13 cellular contexts compared by ENCODE assay signal in the genomic region with DNA sequence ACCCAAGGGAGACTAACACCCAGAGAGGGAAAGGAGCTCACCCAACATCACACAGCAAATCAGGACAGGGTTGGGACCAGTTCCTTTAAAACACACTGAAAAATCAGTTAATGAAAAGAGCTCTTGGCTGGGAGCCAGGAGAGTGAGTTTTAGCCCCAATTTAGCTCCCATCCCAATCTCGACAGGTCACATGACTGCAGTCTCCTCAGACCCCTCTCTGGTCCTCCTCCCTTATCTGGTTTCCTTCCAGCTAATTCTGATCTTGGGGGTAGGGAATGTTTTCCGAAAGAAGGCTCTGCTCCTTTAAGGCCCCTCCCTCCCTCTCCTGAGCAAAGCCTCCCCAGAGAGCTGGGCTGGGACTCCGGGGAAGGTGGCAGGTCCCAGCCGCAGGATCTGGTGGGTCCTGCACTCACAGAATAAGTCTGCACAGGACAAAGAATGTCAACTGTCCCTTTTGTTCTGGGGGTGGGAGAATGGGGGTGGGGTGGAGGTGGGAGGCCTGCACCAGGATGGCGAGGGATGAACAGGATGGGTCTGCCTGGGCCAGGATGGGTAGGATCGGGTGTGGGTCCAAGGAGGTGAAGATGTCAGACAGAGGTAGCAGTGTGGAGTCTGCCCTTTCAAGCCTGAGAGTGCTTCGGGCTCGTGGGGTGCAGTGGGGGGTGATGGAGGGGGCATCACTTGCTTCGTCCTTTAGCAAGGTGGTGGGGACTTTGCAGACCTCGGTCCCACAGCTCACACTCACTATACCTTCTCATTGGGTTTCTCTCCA. TPM values are rescaled to one million over a fixed set of nuclear protein-coding genes. Genes with fewer than 3 reads are reported as not detected.
DNase-seq lines count a peak whose midpoint lies in the region; ATAC-seq, FAIRE-seq and TF ChIP-seq lines count a peak whose summit lies in the region.
"Had no signal": no experiment of that assay in that cellular context is flagged by ENCODE, and none has a peak within 500 bp of the region (broad histone marks: within the 10 kb centered on the region; RNA-seq: fewer than 3 reads in every experiment).

No MANE protein-coding gene starts in this region.

- no peaks in the 10 kb centered on the region for H3K27me3 ChIP-seq in H1 (replicated peaks in 1 of 4; ENCODE audit: control insufficient read depth in 3 of 4, extremely low read depth in 1 of 4, insufficient read depth in 3 of 4, low read length in 3 of 4)

- peak overlapping the region; percentile 13; the same call in 1 of the 2 replicates for H2AK5ac ChIP-seq in H1 (ENCODE audit: low read depth, low read length)

- no peak overlapping the region for H3K23ac ChIP-seq in H1 (ENCODE audit: insufficient read length)

- no peak overlapping the region for H3K14ac ChIP-seq in H1 (ENCODE audit: insufficient read length)

- POLR2A ChIA-PET in H1 (lab: Charles Lee; ENCODE audit: partially characterized antibody) = interaction anchor here (1.0 to 4.1 kb wide), 8 partner anchors 10 to 154 kb away, joined by 3 to 14 read pairs (median 4); no protein-coding TSS in a partner anchor

- H4K5ac ChIP-seq in H1 (ENCODE audit: insufficient read length, low read depth, low read length) = no peak overlapping the region

- peak overlapping the region; percentile 49 for H3K27ac Mint-ChIP-seq in activated naive CD4-positive, alpha-beta T cell treated with anti-CD3 and anti-CD28 coated beads, Interleukin-2, amount 50 U/mL, for 24 hours
- H3K27ac Mint-ChIP-seq in stimulated activated effector memory CD8-positive, alpha-beta T cell treated with anti-CD3 and anti-CD28 coated beads, Interleukin-12 subunit alpha, Interleukin-12 subunit beta, amount 100 ng/mL, for 72 hours = peak overlapping the region; percentile 67

- peak overlapping the region in 1 of 2 experiments; percentile 7; a peak in 1 of 4 replicates for H3K4me2 ChIP-seq in H1 (ENCODE audit: insufficient read depth in 1 of 2, low read depth in 2 of 2, low read length in 2 of 2)

- H4K20me1 ChIP-seq in H1 (replicated peaks in 1 of 2; ENCODE audit: control insufficient read depth in 1 of 2, insufficient read depth in 2 of 2, low read length in 2 of 2) = no peaks in the 10 kb centered on the region

- ATAC-seq in stimulated activated effector memory CD8-positive, alpha-beta T cell treated with anti-CD3 and anti-CD28 coated beads, Interleukin-12 subunit alpha, Interleukin-12 subunit beta, amount 100 ng/mL, for 72 hours = no peak

- no peak for TF ChIP-seq RAD21 in H1 (IDR thresholded peaks at IDR 0.05 in 1 of 2, conservative IDR thresholded peaks at IDR 0.05 in 1 of 2; ENCODE audit: low read depth in 2 of 2, low read length in 2 of 2)

- no peaks in the 10 kb centered on the region for H3K79me1 ChIP-seq in H1 (ENCODE audit: low read depth, low read length)

- peak overlapping the region; percentile 49 for H2BK120ac ChIP-seq in H1 (replicated peaks; ENCODE audit: low read depth, low read length)

- no peak overlapping the region for H4K8ac ChIP-seq in H1 (ENCODE audit: extremely low read depth, insufficient read depth, low read length)

- WGBS in H1 (ENCODE audit: extremely low coverage in 1 of 2, insufficient coverage in 1 of 2, insufficient read length in 1 of 2, insufficient replicate concordance in 2 of 2, low coverage in 1 of 2, low lambda C conversion rate in 2 of 2, missing lambda C conversion rate in 1 of 2), 2 experiments = 71% methylated on average over 8 of the region's 10 CpGs; no CpG with 5 or more reads in 1 of the 2 experiments

- H3K36me3 ChIP-seq in H1 (ENCODE audit: control insufficient read depth in 2 of 4, insufficient read depth in 4 of 4, low read length in 3 of 4) = no peaks in the 10 kb centered on the region

- peak overlapping the region; percentile 86; the same call in 1 of the 2 replicates for H2BK12ac ChIP-seq in H1 (ENCODE audit: low read depth, low read length)

- peaks cover 2% of the 10 kb centered on the region; the same call in 1 of the 2 replicates for H3K23me2 ChIP-seq in H1 (ENCODE audit: low read depth, low read length)

- H4K91ac ChIP-seq in H1 (replicated peaks; ENCODE audit: insufficient read length, low read length) = peak overlapping the region; percentile 59

- CTCF ChIA-PET in H1 (lab: Charles Lee; ENCODE audit: partially characterized antibody) = interaction anchor here (0.7 to 1.6 kb wide), 7 partner anchors 13 to 98 kb away, joined by 3 to 6 read pairs (median 4); no protein-coding TSS in a partner anchor

- H3K18ac ChIP-seq in H1 (ENCODE audit: extremely low read depth, low read length) = 0 out of 2 replicates have a peak overlapping the region, but pooled peaks have one; percentile 65

- H2BK5ac ChIP-seq in H1 (ENCODE audit: low read depth, low read length) = peak overlapping the region; percentile 75; the same call in 1 of the 2 replicates

- peak overlapping the region; percentile 15 for H2BK20ac ChIP-seq in H1 (ENCODE audit: low read length)

- no peaks in the 10 kb centered on the region for H3K9me3 ChIP-seq in H1 (ENCODE audit: insufficient read depth in 2 of 2, low read depth in 1 of 2, low read length in 1 of 2)

- no peak overlapping the region for H3K4me3 Mint-ChIP-seq in activated naive CD4-positive, alpha-beta T cell treated with anti-CD3 and anti-CD28 coated beads, Interleukin-2, amount 50 U/mL, for 24 hours
- peak overlapping the region; percentile 51 for H3K4me3 Mint-ChIP-seq in stimulated activated effector memory CD8-positive, alpha-beta T cell treated with anti-CD3 and anti-CD28 coated beads, Interleukin-12 subunit alpha, Interleukin-12 subunit beta, amount 100 ng/mL, for 72 hours

- peak overlapping the region; percentile 76; the same call in 1 of the 2 replicates for H2BK15ac ChIP-seq in H1 (ENCODE audit: low read length)

- H3K4me1 ChIP-seq in H1 (replicated peaks in 1 of 4; ENCODE audit: control insufficient read depth in 3 of 4, insufficient read depth in 4 of 4, low read length in 3 of 4) = peaks cover 9 to 40% (median 22%) of the 10 kb centered on the region in 4 experiments

- H3K56ac ChIP-seq in H1 (replicated peaks; ENCODE audit: insufficient read length, low read depth, low read length) = no peak overlapping the region

- TF ChIP-seq POLR2A in H1 (IDR thresholded peaks at IDR 0.05; ENCODE audit: control extremely low read depth in 1 of 2, low read depth in 2 of 2, low read length in 2 of 2) = no peak

- H3K27me3 Mint-ChIP-seq in activated naive CD4-positive, alpha-beta T cell treated with anti-CD3 and anti-CD28 coated beads, Interleukin-2, amount 50 U/mL, for 24 hours = no peaks in the 10 kb centered on the region

- TF ChIP-seq EP300 in H1 (IDR thresholded peaks at IDR 0.05; ENCODE audit: borderline replicate concordance in 1 of 2, low read depth in 2 of 2, low read length in 2 of 2) = no peak

- H3K36me3 Mint-ChIP-seq in activated naive CD4-positive, alpha-beta T cell treated with anti-CD3 and anti-CD28 coated beads, Interleukin-2, amount 50 U/mL, for 24 hours = no peaks in the 10 kb centered on the region
- peaks cover 4% of the 10 kb centered on the region for H3K36me3 Mint-ChIP-seq in stimulated activated effector memory CD8-positive, alpha-beta T cell treated with anti-CD3 and anti-CD28 coated beads, Interleukin-12 subunit alpha, Interleukin-12 subunit beta, amount 100 ng/mL, for 72 hours

- no peaks in the 10 kb centered on the region for H3K9me3 Mint-ChIP-seq in activated naive CD4-positive, alpha-beta T cell treated with anti-CD3 and anti-CD28 coated beads, Interleukin-2, amount 50 U/mL, for 24 hours
- H3K9me3 Mint-ChIP-seq in stimulated activated effector memory CD8-positive, alpha-beta T cell treated with anti-CD3 and anti-CD28 coated beads, Interleukin-12 subunit alpha, Interleukin-12 subunit beta, amount 100 ng/mL, for 72 hours = no peaks in the 10 kb centered on the region

- no peak overlapping the region for H3K4me3 ChIP-seq in H1 (ENCODE audit: extremely low read depth in 1 of 4, insufficient read depth in 2 of 4, low read depth in 3 of 4, low read length in 4 of 4)

- no peak overlapping the region for H2AFZ ChIP-seq in H1 (ENCODE audit: low read length)

- H3K4me1 Mint-ChIP-seq in activated naive CD4-positive, alpha-beta T cell treated with anti-CD3 and anti-CD28 coated beads, Interleukin-2, amount 50 U/mL, for 24 hours = peaks cover 43% of the 10 kb centered on the region
- peaks cover 63% of the 10 kb centered on the region for H3K4me1 Mint-ChIP-seq in stimulated activated effector memory CD8-positive, alpha-beta T cell treated with anti-CD3 and anti-CD28 coated beads, Interleukin-12 subunit alpha, Interleukin-12 subunit beta, amount 100 ng/mL, for 72 hours

- no peaks in the 10 kb centered on the region for H3K79me2 ChIP-seq in H1 (ENCODE audit: control insufficient read depth in 1 of 2, insufficient read depth in 2 of 2, low read length in 2 of 2)

- H3K4ac ChIP-seq in H1 (replicated peaks; ENCODE audit: insufficient read length, low read depth, low read length) = no peak overlapping the region

- H3K27ac ChIP-seq in H1 (ENCODE audit: low read depth, low read length) = no peak overlapping the region
- H3K27ac ChIP-seq: RWPE1 had no signal

- FAIRE-seq in H1 (lab: Jason Lieb, UNC) = no peak
- FAIRE-seq: frontal cortex had no signal

- TF ChIP-seq CTCF in H1 (IDR thresholded peaks at IDR 0.05; ENCODE audit: control extremely low read depth in 1 of 3, insufficient read depth in 1 of 3, low read depth in 1 of 3, low read length in 3 of 3) = no peak

- no peak overlapping the region for H3K9ac ChIP-seq in H1 (replicated peaks in 1 of 4; ENCODE audit: extremely low read depth in 1 of 4, low read depth in 3 of 4, low read length in 3 of 4)

- no peak for DNase-seq in activated naive CD4-positive, alpha-beta T cell treated with Interleukin-2 at 50 U/mL for 16 hours
- DNase-seq in OCI-M1 (lab: John Stamatoyannopoulos, UW) (peak; percentile 55), H1 (ENCODE audit: low read depth in 1 of 2, low spot score in 2 of 2) (no peak), HPDE6-E6E7 (ENCODE audit: extremely low spot score) (no peak), inferior parietal cortex (ENCODE audit: extremely low spot score) (no peak), NCI-H524 treated with DMSO at 0.1 percent for 48 hours (lab: John Stamatoyannopoulos, UW) (no peak)
- no peak for DNase-seq in stimulated activated effector memory CD8-positive, alpha-beta T cell treated with anti-CD3 and anti-CD28 coated beads, Interleukin-12 subunit alpha, Interleukin-12 subunit beta, amount 100 ng/mL, for 72 hours (ENCODE audit: low spot score in 2 of 2)
- DNase-seq: stimulated activated CD4-positive, alpha-beta T cell treated with anti-CD3 and anti-CD28 coated beads, Interleukin-4, amount 100 ng/mL, for 4 hours; stimulated activated naive CD4-positive, alpha-beta T cell treated with Interleukin-2 at 50 U/mL for 16 hours; T-helper 9 cell had no signal

RNA-seq across cellular contexts. Expression of a gene that starts 57.3 kb away (rescaled TPM):
- 133 and 134 TPM in 2 replicates for total RNA-seq in H1 (2021; fragmentation: NEBNext Ultra II Directional; extraction: Animal tissue kit (Norgen Biotek cat#: 25700))
- polyA plus RNA-seq in H1 (2011; rRNA removed) = 99.7 and 126 TPM in 2 replicates
- polyA plus RNA-seq in H1 (2011; cell fraction: cytosol; rRNA removed) = 76.0 TPM
- 114 TPM for polyA plus RNA-seq in H1 (2011; cell fraction: nucleus; rRNA removed)
- polyA plus RNA-seq in H1 (2012, experiment 1 of 2) = 108 to 113 TPM (median 112 TPM) in 4 replicates
- polyA plus RNA-seq in H1 (2012, experiment 2 of 2) = 86.8 TPM
- polyA plus RNA-seq in H1 (2013, experiment 1 of 2) = 131 TPM
- polyA plus RNA-seq in H1 (2013, experiment 2 of 2) = 128 TPM
- polyA minus RNA-seq in H1 (2011; rRNA and poly(A)+ RNA removed) = 35.3 and 44.7 TPM in 2 replicates
- polyA minus RNA-seq in H1 (2011; cell fraction: cytosol; rRNA and poly(A)+ RNA removed) = 39.1 TPM
- polyA minus RNA-seq in H1 (2011; cell fraction: nucleus; rRNA and poly(A)+ RNA removed) = 26.8 TPM
